14 cellular contexts compared by ENCODE assay signal in the genomic region with DNA sequence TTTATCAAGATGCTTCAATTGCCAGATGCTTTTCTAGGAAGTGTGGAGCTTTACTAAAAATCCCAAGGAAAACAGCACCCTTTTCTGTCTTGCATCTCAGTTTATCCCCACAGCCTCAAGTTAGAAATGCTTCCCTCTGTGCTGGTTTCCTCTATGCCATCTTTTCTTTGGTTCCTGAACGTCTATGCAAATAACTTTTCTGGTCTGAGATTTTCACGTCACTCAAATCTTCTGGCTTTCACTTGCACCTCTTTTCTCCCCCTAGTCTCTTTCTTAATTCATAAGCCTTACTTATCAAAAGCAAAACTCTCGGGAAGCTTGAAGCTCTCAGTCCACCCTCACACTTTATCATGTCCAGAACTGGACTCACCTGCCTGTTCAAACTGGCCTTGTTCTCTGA. TPM values are rescaled to one million over a fixed set of nuclear protein-coding genes. Genes with fewer than 3 reads are reported as not detected.
A peak's percentile ranks its signal among the peaks of the same experiment; 100 is the strongest.
DNase-seq lines count a peak whose midpoint lies in the region; ATAC-seq and TF ChIP-seq lines count a peak whose summit lies in the region.
"Had no signal": no experiment of that assay in that cellular context is flagged by ENCODE, and none has a peak within 500 bp of the region (broad histone marks: within the 10 kb centered on the region; RNA-seq: fewer than 3 reads in every experiment).

No MANE protein-coding gene starts in this region.

- peak overlapping the region; percentile 71 to 97 (median 89) for H3K27ac ChIP-seq in BLaER1 treated with 17β-estradiol and CSF1 and Interleukin-3, amounts not matched to agents 10 nM and 100 nM
- H3K27ac ChIP-seq: SK-N-MC, suprapubic skin had no signal

- peak overlapping the region; percentile 98 for H3K27ac Mint-ChIP-seq in T-helper 2 cell treated with Interferon-gamma antibody and Interleukin-4, amounts not matched to agents 5 μg/mL and 100 μg/mL, for 36 hours
- H3K27ac Mint-ChIP-seq in immature natural killer cell (peak overlapping the region; percentile 95 to 100 (median 98)), WTC11 (no peak overlapping the region)

- peak overlapping the region; percentile 85 to 99 (median 96) for H3K4me2 ChIP-seq in BLaER1 treated with 17β-estradiol and CSF1 and Interleukin-3, amounts not matched to agents 10 nM and 100 nM

- CTCF ChIA-PET in WTC11 (lab: Charles Lee), result interaction anchor here (1.1 kb wide), 1 partner anchor 59 kb away, joined by 4 read pairs; no protein-coding TSS in a partner anchor

- POLR2A ChIA-PET in WTC11 (lab: Charles Lee), result no interaction called here

- DNase-seq in GM12865 (ENCODE audit: low read depth) (peak; percentile 50), immature natural killer cell (no peak), WTC11 (ENCODE audit: low spot score) (no peak), DMS 273 (lab: John Stamatoyannopoulos, UW; ENCODE audit: unreplicated experiment) (no peak), NCI-H446 treated with DMSO at 0.1 percent for 48 hours (lab: John Stamatoyannopoulos, UW) (no peak)
- DNase-seq in T-helper 2 cell treated with Interferon-gamma antibody and Interleukin-4, amounts not matched to agents 5 μg/mL and 100 μg/mL, for 36 hours (ENCODE audit: low spot score), result no peak
- DNase-seq in stimulated activated CD8-positive, alpha-beta memory T cell treated with anti-CD3 and anti-CD28 coated beads, Interleukin-4, amount 100 ng/mL, for 48 hours, result no peak
- DNase-seq: BE2C, kidney glomerular epithelial cell, NCI-H226, posterior cingulate gyrus had no signal

- H3K27me3 ChIP-seq in BLaER1 treated with 17β-estradiol and CSF1 and Interleukin-3, amounts not matched to agents 10 nM and 100 nM, result no peaks in the 10 kb centered on the region
- H3K27me3 ChIP-seq: BE2C, suprapubic skin had no signal

- H3K4me1 Mint-ChIP-seq in T-helper 2 cell treated with Interferon-gamma antibody and Interleukin-4, amounts not matched to agents 5 μg/mL and 100 μg/mL, for 36 hours (ENCODE audit: low read depth), result peaks cover 94% of the 10 kb centered on the region
- peaks cover 98 to 100% of the 10 kb centered on the region in 2 donors for H3K4me1 Mint-ChIP-seq in immature natural killer cell
- peaks cover 42% of the 10 kb centered on the region for H3K4me1 Mint-ChIP-seq in WTC11

- TF ChIP-seq CTCF in GM12865 (IDR thresholded peaks at IDR 0.05; ENCODE audit: insufficient read depth, low read depth, low read length, missing control alignments) (no peak), WTC11 (IDR thresholded peaks at IDR 0.05) (no peak)

- H3K9me3 Mint-ChIP-seq in T-helper 2 cell treated with Interferon-gamma antibody and Interleukin-4, amounts not matched to agents 5 μg/mL and 100 μg/mL, for 36 hours, result no peaks in the 10 kb centered on the region
- H3K9me3 Mint-ChIP-seq in immature natural killer cell, result no peaks in the 10 kb centered on the region
- no peaks in the 10 kb centered on the region for H3K9me3 Mint-ChIP-seq in WTC11

- peaks cover 0 to 44% (median 4%) of the 10 kb centered on the region in 11 experiments; a peak in 7 of 22 replicates for H3K36me3 ChIP-seq in BLaER1 treated with 17β-estradiol and CSF1 and Interleukin-3, amounts not matched to agents 10 nM and 100 nM
- H3K36me3 ChIP-seq: BE2C, suprapubic skin had no signal

- H3K27me3 Mint-ChIP-seq in T-helper 2 cell treated with Interferon-gamma antibody and Interleukin-4, amounts not matched to agents 5 μg/mL and 100 μg/mL, for 36 hours (ENCODE audit: low read depth), result no peaks in the 10 kb centered on the region
- H3K27me3 Mint-ChIP-seq in immature natural killer cell (ENCODE audit: low read depth in 3 of 3) (peaks cover 18 to 24% (median 19%) of the 10 kb centered on the region in 3 donors), WTC11 (ENCODE audit: low read depth) (no peaks in the 10 kb centered on the region)

- H3K36me3 Mint-ChIP-seq in T-helper 2 cell treated with Interferon-gamma antibody and Interleukin-4, amounts not matched to agents 5 μg/mL and 100 μg/mL, for 36 hours (ENCODE audit: low read depth), result peaks cover 47% of the 10 kb centered on the region
- H3K36me3 Mint-ChIP-seq in immature natural killer cell (peaks cover 0 to 3% (median 0%) of the 10 kb centered on the region in 3 donors), WTC11 (no peaks in the 10 kb centered on the region)

- H4K20me1 ChIP-seq in BLaER1 treated with 17β-estradiol and CSF1 and Interleukin-3, amounts not matched to agents 10 nM and 100 nM, result no peaks in the 10 kb centered on the region; a peak in 1 of 22 replicates

- peak overlapping the region in 9 of 11 experiments; percentile 69 to 82 (median 78); a peak in 12 of 22 replicates for H3K9ac ChIP-seq in BLaER1 treated with 17β-estradiol and CSF1 and Interleukin-3, amounts not matched to agents 10 nM and 100 nM

- no peaks in the 10 kb centered on the region for H3K9me3 ChIP-seq in BLaER1 treated with 17β-estradiol and CSF1 and Interleukin-3, amounts not matched to agents 10 nM and 100 nM (replicated peaks in 1 of 11)
- H3K9me3 ChIP-seq: BE2C, suprapubic skin had no signal

- H3K4me3 Mint-ChIP-seq in T-helper 2 cell treated with Interferon-gamma antibody and Interleukin-4, amounts not matched to agents 5 μg/mL and 100 μg/mL, for 36 hours, result peak overlapping the region; percentile 89
- H3K4me3 Mint-ChIP-seq in immature natural killer cell (peak overlapping the region; percentile 60 to 81 (median 80)), WTC11 (no peak overlapping the region)

- no peak for ATAC-seq in WTC11

- peaks cover 100% of the 10 kb centered on the region in 10 experiments for H3K4me1 ChIP-seq in BLaER1 treated with 17β-estradiol and CSF1 and Interleukin-3, amounts not matched to agents 10 nM and 100 nM
- H3K4me1 ChIP-seq: BE2C had no signal

- peak overlapping the region in 3 of 10 experiments; percentile 4 to 34 (median 5); a peak in 1 of 20 replicates for H3K4me3 ChIP-seq in BLaER1 treated with 17β-estradiol and CSF1 and Interleukin-3, amounts not matched to agents 10 nM and 100 nM
- H3K4me3 ChIP-seq in GM12865 (ENCODE audit: low read depth, low read length), result peak overlapping the region; percentile 19
- H3K4me3 ChIP-seq: SK-N-MC, suprapubic skin had no signal

TF ChIP-seq in WTC11, 78 proteins besides CTCF, POLR2A, EP300 and RAD21 (continues in another document):
- TF ChIP-seq OVOL2 (CRISPR knock-in tag; IDR thresholded peaks at IDR 0.05; ENCODE audit: borderline replicate concordance) (no peak), FOXK1 (CRISPR knock-in tag; IDR thresholded peaks at IDR 0.05) (no peak), TEAD4 (CRISPR knock-in tag; IDR thresholded peaks at IDR 0.05) (no peak), SMAD4 (CRISPR knock-in tag; IDR thresholded peaks at IDR 0.05) (no peak), PRRX2 (CRISPR knock-in tag; IDR thresholded peaks at IDR 0.05) (no peak), CBFB (CRISPR knock-in tag; IDR thresholded peaks at IDR 0.05; ENCODE audit: low read depth) (no peak), TEAD1 (CRISPR knock-in tag; IDR thresholded peaks at IDR 0.05) (no peak), RORB (CRISPR knock-in tag; IDR thresholded peaks at IDR 0.05) (no peak)
- TF ChIP-seq, protein P1, sequence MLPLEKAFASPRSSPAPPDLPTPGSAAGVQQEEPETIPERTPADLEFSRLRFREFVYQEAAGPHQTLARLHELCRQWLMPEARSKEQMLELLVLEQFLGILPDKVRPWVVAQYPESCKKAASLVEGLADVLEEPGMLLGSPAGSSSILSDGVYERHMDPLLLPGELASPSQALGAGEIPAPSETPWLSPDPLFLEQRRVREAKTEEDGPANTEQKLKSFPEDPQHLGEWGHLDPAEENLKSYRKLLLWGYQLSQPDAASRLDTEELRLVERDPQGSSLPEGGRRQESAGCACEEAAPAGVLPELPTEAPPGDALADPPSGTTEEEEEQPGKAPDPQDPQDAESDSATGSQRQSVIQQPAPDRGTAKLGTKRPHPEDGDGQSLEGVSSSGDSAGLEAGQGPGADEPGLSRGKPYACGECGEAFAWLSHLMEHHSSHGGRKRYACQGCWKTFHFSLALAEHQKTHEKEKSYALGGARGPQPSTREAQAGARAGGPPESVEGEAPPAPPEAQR (CRISPR knock-in tag; IDR thresholded peaks at IDR 0.05), result no peak
- TF ChIP-seq, protein P2, sequence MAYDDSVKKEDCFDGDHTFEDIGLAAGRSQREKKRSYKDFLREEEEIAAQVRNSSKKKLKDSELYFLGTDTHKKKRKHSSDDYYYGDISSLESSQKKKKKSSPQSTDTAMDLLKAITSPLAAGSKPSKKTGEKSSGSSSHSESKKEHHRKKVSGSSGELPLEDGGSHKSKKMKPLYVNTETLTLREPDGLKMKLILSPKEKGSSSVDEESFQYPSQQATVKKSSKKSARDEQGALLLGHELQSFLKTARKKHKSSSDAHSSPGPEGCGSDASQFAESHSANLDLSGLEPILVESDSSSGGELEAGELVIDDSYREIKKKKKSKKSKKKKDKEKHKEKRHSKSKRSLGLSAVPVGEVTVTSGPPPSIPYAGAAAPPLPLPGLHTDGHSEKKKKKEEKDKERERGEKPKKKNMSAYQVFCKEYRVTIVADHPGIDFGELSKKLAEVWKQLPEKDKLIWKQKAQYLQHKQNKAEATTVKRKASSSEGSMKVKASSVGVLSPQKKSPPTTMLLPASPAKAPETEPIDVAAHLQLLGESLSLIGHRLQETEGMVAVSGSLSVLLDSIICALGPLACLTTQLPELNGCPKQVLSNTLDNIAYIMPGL (CRISPR knock-in tag; IDR thresholded peaks at IDR 0.05), result no peak
- TF ChIP-seq, protein P3, sequence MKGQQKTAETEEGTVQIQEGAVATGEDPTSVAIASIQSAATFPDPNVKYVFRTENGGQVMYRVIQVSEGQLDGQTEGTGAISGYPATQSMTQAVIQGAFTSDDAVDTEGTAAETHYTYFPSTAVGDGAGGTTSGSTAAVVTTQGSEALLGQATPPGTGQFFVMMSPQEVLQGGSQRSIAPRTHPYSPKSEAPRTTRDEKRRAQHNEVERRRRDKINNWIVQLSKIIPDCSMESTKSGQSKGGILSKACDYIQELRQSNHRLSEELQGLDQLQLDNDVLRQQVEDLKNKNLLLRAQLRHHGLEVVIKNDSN (CRISPR knock-in tag; IDR thresholded peaks at IDR 0.05), result no peak

RNA-seq across cellular contexts. Expression of a gene that starts 33.9 kb away (rescaled TPM):
- polyA plus RNA-seq in immature natural killer cell, result 100 to 1,000 TPM; 107 to 282 (median 117) TPM
- 2.6 to 3.4 TPM (median 2.9 TPM) in 3 replicates for total RNA-seq in WTC11 (2021)
